Comparison of ENCODE assay signal across 18 cellular contexts in genomic region chr1:9722378-9722749, GRCh38.
DNase-seq lines count a peak whose midpoint lies in the region; ATAC-seq and TF ChIP-seq lines count a peak whose summit lies in the region.
"Had no signal": no experiment of that assay in that cellular context is flagged by ENCODE, and none has a peak within 500 bp of the region (broad histone marks: within the 10 kb centered on the region; RNA-seq: fewer than 3 reads in every experiment).

No MANE protein-coding gene starts in this region.

- DNase-seq in activated naive CD8-positive, alpha-beta T cell treated with anti-CD3 and anti-CD28 coated beads, Interleukin-2, amount 50 U/mL, for 24 hours, result no peak
- no peak for DNase-seq in stimulated activated naive B cell treated with anti-CD40 and anti-IgM and Interleukin-4, amounts not matched to agents 10 μg/mL and 1 μg/mL and 100 μg/mL, for 72 hours
- DNase-seq in BE2C, result no peak
- DNase-seq: DMS79, HFFc6, NCI-H1092, NCI-H146, NCI-H2081 treated with DMSO at 0.1 percent for 48 hours, NCI-H510A, NCI-H774 had no signal

- no peaks in the 10 kb centered on the region for H3K27me3 Mint-ChIP-seq in activated naive CD8-positive, alpha-beta T cell
- H3K27me3 Mint-ChIP-seq in activated naive CD8-positive, alpha-beta T cell treated with anti-CD3 and anti-CD28 coated beads, Interleukin-2, amount 50 U/mL, for 24 hours, result no peaks in the 10 kb centered on the region
- H3K27me3 Mint-ChIP-seq in IgD-negative memory B cell, result peaks cover 1% of the 10 kb centered on the region
- H3K27me3 Mint-ChIP-seq in dendritic cell treated with granulocyte-macrophage colony-stimulating factor and Interleukin-4, amounts not matched to agents 40 ng/mL and 50 ng/mL, for 4 days, result no peaks in the 10 kb centered on the region
- H3K27me3 Mint-ChIP-seq in stimulated activated naive B cell treated with anti-CD40 and anti-IgM and Interleukin-4, amounts not matched to agents 10 μg/mL and 1 μg/mL and 100 μg/mL, for 72 hours, result no peaks in the 10 kb centered on the region

- peaks cover 4% of the 10 kb centered on the region for H3K36me3 Mint-ChIP-seq in activated naive CD8-positive, alpha-beta T cell
- H3K36me3 Mint-ChIP-seq in activated naive CD8-positive, alpha-beta T cell treated with anti-CD3 and anti-CD28 coated beads, Interleukin-2, amount 50 U/mL, for 24 hours (ENCODE audit: low read depth), result peaks cover 58% of the 10 kb centered on the region
- H3K36me3 Mint-ChIP-seq in IgD-negative memory B cell, result peaks cover 2% of the 10 kb centered on the region
- H3K36me3 Mint-ChIP-seq in dendritic cell treated with granulocyte-macrophage colony-stimulating factor and Interleukin-4, amounts not matched to agents 40 ng/mL and 50 ng/mL, for 4 days (ENCODE audit: low read depth), result peaks cover 97% of the 10 kb centered on the region
- H3K36me3 Mint-ChIP-seq in stimulated activated naive B cell treated with anti-CD40 and anti-IgM and Interleukin-4, amounts not matched to agents 10 μg/mL and 1 μg/mL and 100 μg/mL, for 72 hours, result peaks cover 68 to 78% of the 10 kb centered on the region in 2 donors

- no peak for ATAC-seq in activated naive CD8-positive, alpha-beta T cell treated with anti-CD3 and anti-CD28 coated beads, Interleukin-2, amount 50 U/mL, for 24 hours
- no peak for ATAC-seq in stimulated activated naive B cell treated with anti-CD40 and anti-IgM and Interleukin-4, amounts not matched to agents 10 μg/mL and 1 μg/mL and 100 μg/mL, for 72 hours (replicated peaks)
- ATAC-seq in HG03342 (IDR thresholded peaks at IDR 0.05; ENCODE audit: unreplicated experiment) (no peak), GM18907 (IDR thresholded peaks at IDR 0.05; ENCODE audit: unreplicated experiment) (no peak)

- H3K9me3 ChIP-seq in BE2C, result no peaks in the 10 kb centered on the region
- H3K9me3 ChIP-seq: MG63 had no signal

- no peaks in the 10 kb centered on the region for H3K36me3 ChIP-seq in BE2C
- H3K36me3 ChIP-seq: MG63 had no signal

- H3K27ac Mint-ChIP-seq in activated naive CD8-positive, alpha-beta T cell, result peak overlapping the region; percentile 58
- no peak overlapping the region for H3K27ac Mint-ChIP-seq in activated naive CD8-positive, alpha-beta T cell treated with anti-CD3 and anti-CD28 coated beads, Interleukin-2, amount 50 U/mL, for 24 hours
- H3K27ac Mint-ChIP-seq in IgD-negative memory B cell, result peak overlapping the region; percentile 87 to 91 (median 89)
- peak overlapping the region; percentile 21 for H3K27ac Mint-ChIP-seq in dendritic cell treated with granulocyte-macrophage colony-stimulating factor and Interleukin-4, amounts not matched to agents 40 ng/mL and 50 ng/mL, for 4 days
- H3K27ac Mint-ChIP-seq in stimulated activated naive B cell treated with anti-CD40 and anti-IgM and Interleukin-4, amounts not matched to agents 10 μg/mL and 1 μg/mL and 100 μg/mL, for 72 hours, result peak overlapping the region; percentile 82
- H3K27ac Mint-ChIP-seq: GM23338, HFFc6 had no signal

- intact Hi-C loops in dendritic cell treated with granulocyte-macrophage colony-stimulating factor and Interleukin-4, amounts not matched to agents 40 ng/mL and 50 ng/mL, for 4 days (cut with micrococcal nuclease), result no loop called here

- H3K4me3 ChIP-seq in BE2C (ENCODE audit: low read depth, low read length), result no peak overlapping the region
- H3K4me3 ChIP-seq: GM12878, GM23338, MG63 had no signal

- no peak for TF ChIP-seq CTCF in BE2C (IDR thresholded peaks at IDR 0.05; ENCODE audit: low read depth, low read length)

- H3K4me3 Mint-ChIP-seq in activated naive CD8-positive, alpha-beta T cell, result no peak overlapping the region
- H3K4me3 Mint-ChIP-seq in activated naive CD8-positive, alpha-beta T cell treated with anti-CD3 and anti-CD28 coated beads, Interleukin-2, amount 50 U/mL, for 24 hours, result no peak overlapping the region
- peak overlapping the region in 1 of 4 donors; percentile 35 for H3K4me3 Mint-ChIP-seq in IgD-negative memory B cell
- no peak overlapping the region for H3K4me3 Mint-ChIP-seq in dendritic cell treated with granulocyte-macrophage colony-stimulating factor and Interleukin-4, amounts not matched to agents 40 ng/mL and 50 ng/mL, for 4 days
- H3K4me3 Mint-ChIP-seq in stimulated activated naive B cell treated with anti-CD40 and anti-IgM and Interleukin-4, amounts not matched to agents 10 μg/mL and 1 μg/mL and 100 μg/mL, for 72 hours, result no peak overlapping the region
- H3K4me3 Mint-ChIP-seq: GM23338, HFFc6 had no signal

- no peaks in the 10 kb centered on the region for H3K9me3 Mint-ChIP-seq in activated naive CD8-positive, alpha-beta T cell (ENCODE audit: low read depth)
- no peaks in the 10 kb centered on the region for H3K9me3 Mint-ChIP-seq in activated naive CD8-positive, alpha-beta T cell treated with anti-CD3 and anti-CD28 coated beads, Interleukin-2, amount 50 U/mL, for 24 hours
- H3K9me3 Mint-ChIP-seq in IgD-negative memory B cell, result no peaks in the 10 kb centered on the region
- H3K9me3 Mint-ChIP-seq in dendritic cell treated with granulocyte-macrophage colony-stimulating factor and Interleukin-4, amounts not matched to agents 40 ng/mL and 50 ng/mL, for 4 days, result peaks cover 11% of the 10 kb centered on the region
- peaks cover 0 to 5% of the 10 kb centered on the region in 2 donors for H3K9me3 Mint-ChIP-seq in stimulated activated naive B cell treated with anti-CD40 and anti-IgM and Interleukin-4, amounts not matched to agents 10 μg/mL and 1 μg/mL and 100 μg/mL, for 72 hours

- no peaks in the 10 kb centered on the region for H3K4me1 ChIP-seq in BE2C

- peaks cover 66% of the 10 kb centered on the region for H3K4me1 Mint-ChIP-seq in activated naive CD8-positive, alpha-beta T cell (ENCODE audit: low read depth)
- H3K4me1 Mint-ChIP-seq in activated naive CD8-positive, alpha-beta T cell treated with anti-CD3 and anti-CD28 coated beads, Interleukin-2, amount 50 U/mL, for 24 hours, result peaks cover 58% of the 10 kb centered on the region
- H3K4me1 Mint-ChIP-seq in IgD-negative memory B cell, result peaks cover 11 to 13% (median 13%) of the 10 kb centered on the region in 3 donors
- H3K4me1 Mint-ChIP-seq in dendritic cell treated with granulocyte-macrophage colony-stimulating factor and Interleukin-4, amounts not matched to agents 40 ng/mL and 50 ng/mL, for 4 days (ENCODE audit: low read depth), result peaks cover 50% of the 10 kb centered on the region
- peaks cover 34 to 50% of the 10 kb centered on the region in 2 donors for H3K4me1 Mint-ChIP-seq in stimulated activated naive B cell treated with anti-CD40 and anti-IgM and Interleukin-4, amounts not matched to agents 10 μg/mL and 1 μg/mL and 100 μg/mL, for 72 hours

- no peaks in the 10 kb centered on the region for H3K27me3 ChIP-seq in BE2C
- H3K27me3 ChIP-seq: MG63 had no signal
